In the genomic region with DNA sequence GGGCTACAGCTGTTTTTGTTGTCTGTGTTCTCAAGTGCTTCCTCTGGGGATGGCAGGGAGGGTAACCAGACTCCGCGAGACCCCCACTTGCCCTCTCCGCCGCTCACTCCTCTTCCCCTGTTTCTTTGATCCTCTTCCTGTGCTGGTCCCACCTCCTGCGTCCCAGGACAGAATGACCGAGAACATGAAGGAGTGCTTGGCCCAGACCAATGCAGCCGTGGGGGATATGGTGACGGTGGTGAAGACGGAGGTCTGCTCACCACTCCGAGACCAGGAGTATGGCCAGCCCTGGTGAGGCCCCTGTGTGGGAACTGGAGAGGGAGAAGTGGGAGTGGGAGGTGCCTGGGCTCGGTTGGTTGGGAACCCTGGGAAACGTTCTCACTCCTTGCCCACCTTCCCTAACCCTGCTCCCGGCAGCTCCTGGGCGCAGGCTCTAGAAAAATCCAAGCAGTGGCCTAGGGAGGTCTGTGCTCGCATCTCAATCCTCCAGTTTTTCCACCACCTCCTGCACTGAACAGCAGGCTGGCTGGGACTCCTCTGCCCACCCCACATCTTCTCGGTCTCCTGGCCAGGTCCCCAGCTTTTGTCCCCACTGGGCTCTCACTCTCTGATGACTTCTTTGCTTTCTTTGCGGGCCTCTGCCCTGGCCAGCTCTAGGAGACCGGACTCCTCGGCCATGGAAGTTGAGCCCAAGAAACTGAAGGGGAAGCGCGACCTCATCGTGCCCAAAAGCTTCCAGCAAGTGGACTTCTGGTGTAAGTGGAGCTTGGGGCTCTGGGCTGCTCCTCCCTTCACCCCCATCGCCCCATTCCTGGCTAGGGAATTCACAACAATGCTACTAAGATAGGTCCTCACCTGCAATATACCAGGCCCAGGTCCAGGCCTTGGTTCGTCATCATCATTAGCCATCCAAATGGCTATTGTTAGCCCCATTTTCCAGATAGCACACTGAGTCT, we compare ENCODE assay signal across 8 cellular contexts. TPM values are rescaled to one million over a fixed set of nuclear protein-coding genes. Genes with fewer than 3 reads are reported as not detected.
A peak's percentile ranks its signal among the peaks of the same experiment; 100 is the strongest.
DNase-seq lines count a peak whose midpoint lies in the region; ATAC-seq, FAIRE-seq and TF ChIP-seq lines count a peak whose summit lies in the region.

No MANE protein-coding gene starts in this region.

- no peak for TF ChIP-seq POLR2A in ovary (IDR thresholded peaks at IDR 0.05)

- H3K27ac ChIP-seq in heart right ventricle (peak overlapping the region; percentile 79 to 91 (median 87)), ovary (peak overlapping the region; percentile 82 to 91)

- POLR2A ChIA-PET in AG04449 (lab: Yijun Ruan, JAX), result interaction anchor here (0.7 kb wide), 1 partner anchor 589 kb away, joined by 3 read pairs; no protein-coding TSS in a partner anchor
- POLR2A ChIA-PET in activated CD8-positive, alpha-beta T cell treated with anti-CD3 and anti-CD28 coated beads for 36 hours (lab: Charles Lee), result interaction anchor here (0.6 to 0.7 kb wide), 2 partner anchors 40 to 1642 kb away, joined by 3 read pairs; no protein-coding TSS in a partner anchor

- H3K36me3 ChIP-seq in heart right ventricle, result peaks cover 0 to 46% (median 11%) of the 10 kb centered on the region in 9 donors
- no peaks in the 10 kb centered on the region for H3K36me3 ChIP-seq in ovary

- no peaks in the 10 kb centered on the region for H3K9me3 ChIP-seq in heart right ventricle
- H3K9me3 ChIP-seq in ovary, result no peaks in the 10 kb centered on the region

- H3K27ac Mint-ChIP-seq in activated CD8-positive, alpha-beta T cell treated with anti-CD3 and anti-CD28 coated beads for 36 hours, result no peak overlapping the region

- no peak for TF ChIP-seq CTCF in AG04449 (IDR thresholded peaks at IDR 0.05; ENCODE audit: insufficient read depth, low read length, missing control alignments)
- TF ChIP-seq CTCF in activated CD8-positive, alpha-beta T cell treated with anti-CD3 and anti-CD28 coated beads for 36 hours (IDR thresholded peaks at IDR 0.05), result no peak
- TF ChIP-seq CTCF in heart right ventricle (IDR thresholded peaks at IDR 0.05), result no peak
- TF ChIP-seq CTCF in ovary (IDR thresholded peaks at IDR 0.05), result no peak

- H3K4me1 Mint-ChIP-seq in activated CD8-positive, alpha-beta T cell treated with anti-CD3 and anti-CD28 coated beads for 36 hours (ENCODE audit: low read depth), result peaks cover 3% of the 10 kb centered on the region

- no peak for TF ChIP-seq EP300 in ovary (IDR thresholded peaks at IDR 0.05)

- H3K27me3 Mint-ChIP-seq in activated CD8-positive, alpha-beta T cell treated with anti-CD3 and anti-CD28 coated beads for 36 hours, result peaks cover 4% of the 10 kb centered on the region

- H3K4me1 ChIP-seq in heart right ventricle (peaks cover 15 to 49% (median 26%) of the 10 kb centered on the region in 9 donors), ovary (ENCODE audit: insufficient read depth) (peaks cover 15% of the 10 kb centered on the region)

- FAIRE-seq in GM19239 (lab: Jason Lieb, UNC), result no peak

- no peak for ATAC-seq in activated CD8-positive, alpha-beta T cell treated with anti-CD3 and anti-CD28 coated beads for 36 hours
- ATAC-seq in heart right ventricle, result peak; percentile 0 to 36 (median 7)

- H3K27me3 ChIP-seq in heart right ventricle (peaks cover 0 to 20% (median 0%) of the 10 kb centered on the region in 7 donors), ovary (no peaks in the 10 kb centered on the region)

- DNase-seq in AG04449 (ENCODE audit: low read depth, low spot score) (no peak), heart right ventricle (no peak), ovary (no peak), ACHN (no peak), NCI-H2029 (lab: John Stamatoyannopoulos, UW) (no peak), GM19239 (ENCODE audit: insufficient read length, low spot score) (no peak), hypothalamus (lab: John Stamatoyannopoulos, UW) (no peak)
- DNase-seq in activated CD8-positive, alpha-beta T cell treated with anti-CD3 and anti-CD28 coated beads for 36 hours, result no peak

- H3K4me3 Mint-ChIP-seq in activated CD8-positive, alpha-beta T cell treated with anti-CD3 and anti-CD28 coated beads for 36 hours, result peak overlapping the region; percentile 18

- in situ Hi-C loops in ACHN (cut with HindIII; ENCODE audit: low pct_ligation_motif_present, low pct_unique_long_range_greater_than_20kb, low sequenced_read_pairs), result no loop called here

- H3K4me3 ChIP-seq in AG04449 (ENCODE audit: low read depth, low read length) (peak overlapping the region; percentile 59), heart right ventricle (peak overlapping the region in 9 of 10 donors; percentile 46 to 68 (median 56)), ovary (peak overlapping the region; percentile 65)

- no peaks in the 10 kb centered on the region for H3K9me3 Mint-ChIP-seq in activated CD8-positive, alpha-beta T cell treated with anti-CD3 and anti-CD28 coated beads for 36 hours

- peaks cover 4% of the 10 kb centered on the region for H3K36me3 Mint-ChIP-seq in activated CD8-positive, alpha-beta T cell treated with anti-CD3 and anti-CD28 coated beads for 36 hours (ENCODE audit: low read depth)

- WGBS in heart right ventricle, 2 donors, result 61 to 67% methylated on average over 24 of the region's 24 CpGs
- WGBS in ovary, 3 donors, result 71 to 74% (median 73%) methylated on average over 24 of the region's 24 CpGs

- CTCF ChIA-PET in AG04449 (lab: Yijun Ruan, JAX), result interaction anchor here (0.9 to 2.9 kb wide), 11 partner anchors 11 to 565 kb away, joined by 3 to 21 read pairs (median 4); no protein-coding TSS in a partner anchor
- CTCF ChIA-PET in activated CD8-positive, alpha-beta T cell treated with anti-CD3 and anti-CD28 coated beads for 36 hours (lab: Charles Lee), result interaction anchor here (0.5 to 1.7 kb wide), 3 partner anchors 13 to 103 kb away, joined by 3 to 5 read pairs (median 3); no protein-coding TSS in a partner anchor

- intact Hi-C loops in activated CD8-positive, alpha-beta T cell treated with anti-CD3 and anti-CD28 coated beads for 36 hours (cut with micrococcal nuclease), result no loop called here
- intact Hi-C loops in heart right ventricle (cut with DNase I), result loop anchor here in 7 of 10 donors (2.0 to 10.0 kb wide), 5 partner anchors 29 to 110 kb away; a partner anchor contains a TSS
- intact Hi-C loops in ovary (cut with DNase I), result loop anchor here in 1 of 4 donors (5.0 kb wide), 2 partner anchors 35 kb away; a partner anchor contains a TSS

RNA-seq across cellular contexts. Expression of a gene that starts 35.4 kb away (rescaled TPM):
- total RNA-seq in activated CD8-positive, alpha-beta T cell treated with anti-CD3 and anti-CD28 coated beads for 36 hours, result 1 to 10 TPM; 2.6 to 3.5 TPM
- total RNA-seq in heart right ventricle (10 to 100 TPM; 10.8 to 22.0 (median 15.8) TPM), ovary (10 to 100 TPM; 10.7 to 45.4 (median 32.2) TPM)
- polyA plus RNA-seq in heart right ventricle (1 to 10 TPM; 4.6 to 7.7 TPM), ovary (1 to 10 TPM; 8.7 to 8.9 TPM)
